ENCODE assay signal across 7 cellular contexts in genomic region chr13:26308836-26309235, GRCh38.
"Had no signal": no experiment of that assay in that cellular context is flagged by ENCODE, and none has a peak within 500 bp of the region (broad histone marks: within the 10 kb centered on the region; RNA-seq: fewer than 3 reads in every experiment).

No MANE protein-coding gene starts in this region.

- DNase-seq: H9, HCEC 1CT had no signal

- H3K9ac ChIP-seq: KMS-11 had no signal

- FAIRE-seq: H1, H54, HTR-8/SVneo had no signal

- H3K27ac ChIP-seq: KMS-11 had no signal

- H3K4me3 ChIP-seq: GM23338 had no signal

- ATAC-seq: GM23338 had no signal

- H2AFZ ChIP-seq: GM23338 had no signal

- H3K4me2 ChIP-seq: GM23338, KMS-11 had no signal
